ENCODE assay signal across 8 cellular contexts in genomic region chr10:3192856-3193635, GRCh38. TPM values are rescaled to one million over a fixed set of nuclear protein-coding genes. Genes with fewer than 3 reads are reported as not detected.
DNase-seq lines count a peak whose midpoint lies in the region; ATAC-seq and TF ChIP-seq lines count a peak whose summit lies in the region.

No MANE protein-coding gene starts in this region.

- no peak overlapping the region for H3K4me3 Mint-ChIP-seq in GM23338

- no peaks in the 10 kb centered on the region for H3F3A ChIP-seq in GM23338 (replicated peaks; ENCODE audit: low read depth)

- intact Hi-C loops in uterus (cut with DNase I; ENCODE audit: low total_unique reads), result loop anchor here (10.0 kb wide), 1 partner anchor 1582 kb away; no protein-coding TSS in a partner anchor

- H3K27ac ChIP-seq in GM23338 (ENCODE audit: low read depth) (no peak overlapping the region), osteoblast (ENCODE audit: low read depth, low read length) (no peak overlapping the region), uterus (peak overlapping the region in 1 of 2 donors; percentile 33)

- no peaks in the 10 kb centered on the region for H3K36me3 Mint-ChIP-seq in GM23338 (ENCODE audit: low read depth)

- TF ChIP-seq CTCF in GM23338 (conservative IDR thresholded peaks at IDR 0.05; ENCODE audit: low read depth in 2 of 2) (peak; percentile 75 to 92), foreskin fibroblast (IDR thresholded peaks at IDR 0.05; ENCODE audit: low read depth, low read length) (peak; percentile 77), osteoblast (IDR thresholded peaks at IDR 0.05; ENCODE audit: extremely low read depth, low read depth, low read length) (peak; percentile 89), uterus (IDR thresholded peaks at IDR 0.05) (peak; percentile 80 to 90 (median 87))

- TF ChIP-seq POLR2A in uterus (IDR thresholded peaks at IDR 0.05), result no peak

- H3K9me3 Mint-ChIP-seq in GM23338, result no peaks in the 10 kb centered on the region

- H3K9me3 ChIP-seq in osteoblast (ENCODE audit: low read depth, low read length) (no peaks in the 10 kb centered on the region), uterus (no peaks in the 10 kb centered on the region)

- H3K79me2 ChIP-seq in GM23338 (replicated peaks; ENCODE audit: insufficient read depth) (no peaks in the 10 kb centered on the region), osteoblast (ENCODE audit: insufficient read depth, low read length) (no peaks in the 10 kb centered on the region)

- H3K4me1 ChIP-seq in GM23338 (ENCODE audit: insufficient read depth), result peaks cover 9% of the 10 kb centered on the region; the same call in 1 of the 2 replicates
- peaks cover 19% of the 10 kb centered on the region for H3K4me1 ChIP-seq in osteoblast (ENCODE audit: insufficient read depth, low read length)
- peaks cover 0 to 5% of the 10 kb centered on the region in 2 donors for H3K4me1 ChIP-seq in uterus

- H3K4me3 ChIP-seq in GM23338 (no peak overlapping the region), foreskin fibroblast (ENCODE audit: low read depth in 1 of 2, low read length in 2 of 2) (peak overlapping the region in 1 of 2 donors; percentile 35), osteoblast (ENCODE audit: insufficient read depth, low read length) (peak overlapping the region; percentile 68), uterus (no peak overlapping the region)

- H3K27me3 Mint-ChIP-seq in GM23338 (ENCODE audit: insufficient read depth, low read depth, poor library complexity), result peaks cover 7% of the 10 kb centered on the region

- no peaks in the 10 kb centered on the region for H3K36me3 ChIP-seq in GM23338 (ENCODE audit: insufficient read depth)
- H3K36me3 ChIP-seq in osteoblast (ENCODE audit: insufficient read depth, low read length), result no peaks in the 10 kb centered on the region
- H3K36me3 ChIP-seq in uterus, result no peaks in the 10 kb centered on the region

- H2AFZ ChIP-seq in GM23338 (peak overlapping the region; percentile 73; the same call in 1 of the 2 replicates), osteoblast (ENCODE audit: low read length) (peak overlapping the region; percentile 87)

- no peak for ATAC-seq in GM23338
- no peak for ATAC-seq in esophagus mucosa

- peak; percentile 22 to 23 for DNase-seq in AML-193 (lab: John Stamatoyannopoulos, UW)
- DNase-seq in GM23338 (ENCODE audit: low spot score), result peak; percentile 70
- peak; percentile 57 for DNase-seq in NCI-H748 treated with DMSO at 0.1 percent for 48 hours (lab: John Stamatoyannopoulos, UW)
- peak; percentile 37 for DNase-seq in activated T-cell treated with anti-CD3 and anti-CD28 coated beads, Interleukin-2, amount 50 U/mL, for 1 hour
- DNase-seq in foreskin fibroblast, result peak; percentile 51 to 86
- DNase-seq in osteoblast (ENCODE audit: insufficient read length, low spot score, missing footprints), result peak; percentile 96
- DNase-seq in uterus, result peak; percentile 54 to 65

- H3K27me3 ChIP-seq in GM23338 (ENCODE audit: insufficient read depth), result no peaks in the 10 kb centered on the region
- H3K27me3 ChIP-seq in osteoblast (ENCODE audit: insufficient read depth, low read length), result no peaks in the 10 kb centered on the region
- no peaks in the 10 kb centered on the region for H3K27me3 ChIP-seq in uterus

- H4K20me1 ChIP-seq in GM23338 (replicated peaks; ENCODE audit: insufficient read depth) (no peaks in the 10 kb centered on the region), osteoblast (ENCODE audit: insufficient read depth, low read length) (no peaks in the 10 kb centered on the region)

- H3K27ac Mint-ChIP-seq in GM23338, result no peak overlapping the region

- H3K4me1 Mint-ChIP-seq in GM23338, result peaks cover 15% of the 10 kb centered on the region; the same call in 2 of the 3 replicates

- H3K9me2 ChIP-seq in GM23338 (ENCODE audit: insufficient read depth), result no peaks in the 10 kb centered on the region

- no peak overlapping the region for H3K4me2 ChIP-seq in GM23338
- H3K4me2 ChIP-seq in osteoblast (ENCODE audit: insufficient read depth, low read length), result peak overlapping the region; percentile 93

TF ChIP-seq in GM23338, 12 proteins besides CTCF, POLR2A, EP300 and RAD21:
- TF ChIP-seq CREB1 (CRISPR knock-in tag; IDR thresholded peaks at IDR 0.05; ENCODE audit: low read depth) (no peak), EZH2phosphoT487 (IDR thresholded peaks at IDR 0.05; ENCODE audit: unreplicated experiment) (no peak), ZNF331 (CRISPR knock-in tag; IDR thresholded peaks at IDR 0.05; ENCODE audit: low read depth) (no peak), EZH2 (IDR thresholded peaks at IDR 0.05; ENCODE audit: low read depth, unreplicated experiment) (no peak)

RNA-seq across cellular contexts. Expression of gene PITRM1, which starts 20.5 kb away (rescaled TPM):
- total RNA-seq in GM23338 (2014; rRNA removed; shearing (Covaris generic)), result 33.0 and 51.1 TPM in 2 replicates
- 25.1 and 29.0 TPM in 2 replicates for polyA plus RNA-seq in GM23338 (2016; fragmentation: Nextera tagmentation; extraction: Ambion mirVana)
- total RNA-seq in osteoblast (89.8 and 92.8 TPM in 2 replicates), uterus (10 to 100 TPM; 37.4 to 100.0 (median 51.4) TPM), esophagus mucosa (43.0 TPM)

Comparison
In these comparisons a context has a peak if more than half of its experiments do, and no peak if none do; other contexts are left out.
1. DNase-seq: peak in every context shown above with its lines; median percentile 96 in osteoblast; 70 in GM23338; 68 in foreskin fibroblast; 60 in uterus; 57 in NCI-H748 treated with DMSO at 0.1 percent for 48 hours; 37 in activated T-cell treated with anti-CD3 and anti-CD28 coated beads, Interleukin-2, amount 50 U/mL, for 1 hour; 22 in AML-193.